8 cellular contexts compared by ENCODE assay signal in genomic region chr6:11232177-11232967, GRCh38. TPM values are rescaled to one million over a fixed set of nuclear protein-coding genes. Genes with fewer than 3 reads are reported as not detected.
A peak's percentile ranks its signal among the peaks of the same experiment; 100 is the strongest.
DNase-seq lines count a peak whose midpoint lies in the region; ATAC-seq and TF ChIP-seq lines count a peak whose summit lies in the region.

Gene NEDD9 (minus strand): TSS chr6:11232668. CDS start chr6:11232515, 153 bp downstream.

- peaks cover 0 to 7% (median 0%) of the 10 kb centered on the region in 6 donors for H3K36me3 ChIP-seq in spleen

- no peaks in the 10 kb centered on the region for H3K9me3 Mint-ChIP-seq in activated B cell treated with CpG ODN at 0.5 μM for 24 hours

- H3K27ac ChIP-seq in caudate nucleus (ENCODE audit: low read depth, low read length): peak within 1 kb of the TSS; percentile 61
- peak within 1 kb of the TSS; percentile 82 to 89 (median 86) for H3K27ac ChIP-seq in spleen

- in situ Hi-C loops in GM18951 (cut with MboI; ENCODE audit: low sequenced_read_pairs, unreplicated experiment): no loop called here

- CTCF ChIA-PET in activated B cell treated with CpG ODN at 0.5 μM for 24 hours (lab: Charles Lee): interaction anchor here (1.0 to 1.2 kb wide), 2 partner anchors 263 to 264 kb away, joined by 4 read pairs; no protein-coding TSS in a partner anchor

- TF ChIP-seq POLR2A in GM18951 (IDR thresholded peaks at IDR 0.05; ENCODE audit: extremely low read depth, insufficient read depth, insufficient read length) (peak; percentile 98), spleen (IDR thresholded peaks at IDR 0.05) (peak; percentile 28 to 95 (median 49))

- WGBS in spleen, 5 donors: 1 to 2% (median 1%) methylated on average over 28 to 31 of the region's 31 CpGs

- POLR2A ChIA-PET in activated B cell treated with CpG ODN at 0.5 μM for 24 hours (lab: Charles Lee): interaction anchor here (0.9 to 2.5 kb wide), 9 partner anchors 10 to 260 kb away, joined by 3 to 13 read pairs (median 4); no protein-coding TSS in a partner anchor

- H3K9me3 ChIP-seq in spleen: no peaks in the 10 kb centered on the region

- TF ChIP-seq CTCF in activated B cell treated with CpG ODN at 0.5 μM for 24 hours (IDR thresholded peaks at IDR 0.05): no peak
- TF ChIP-seq CTCF in spleen (IDR thresholded peaks at IDR 0.05 in 8 of 11, conservative IDR thresholded peaks at IDR 0.05 in 3 of 11): peak in 1 of 11 experiments; percentile 24

- peaks cover 52% of the 10 kb centered on the region for H3K4me1 Mint-ChIP-seq in activated B cell treated with CpG ODN at 0.5 μM for 24 hours

- peaks cover 10% of the 10 kb centered on the region for H3K36me3 Mint-ChIP-seq in activated B cell treated with CpG ODN at 0.5 μM for 24 hours (ENCODE audit: low read depth)

- intact Hi-C loops in activated B cell treated with CpG ODN at 0.5 μM for 24 hours (cut with micrococcal nuclease): loop anchor here (1.0 to 10.0 kb wide), 9 partner anchors 45 to 398 kb away; partner anchors contain the start of genes MAK and TMEM170B
- intact Hi-C loops in spleen (cut with DNase I; ENCODE audit: low total_unique reads): no loop called here

- H3K27me3 Mint-ChIP-seq in activated B cell treated with CpG ODN at 0.5 μM for 24 hours: no peaks in the 10 kb centered on the region

- H3K27me3 ChIP-seq in spleen (replicated peaks in 1 of 7): no peaks in the 10 kb centered on the region

- H3K4me3 Mint-ChIP-seq in activated B cell treated with CpG ODN at 0.5 μM for 24 hours: peak within 1 kb of the TSS; percentile 95

- ATAC-seq in HG03196 (IDR thresholded peaks at IDR 0.05; ENCODE audit: unreplicated experiment): peak; percentile 98
- peak; percentile 99 for ATAC-seq in activated B cell treated with CpG ODN at 0.5 μM for 24 hours (ENCODE audit: low read depth)

- peak; percentile 95 for DNase-seq in AG08395 (ENCODE audit: low spot score)
- DNase-seq in NCI-H345 (lab: John Stamatoyannopoulos, UW): peak; percentile 62
- peak; percentile 79 for DNase-seq in activated B cell treated with CpG ODN at 0.5 μM for 24 hours
- peak; percentile 38 to 96 (median 80) for DNase-seq in caudate nucleus (lab: John Stamatoyannopoulos, UW)
- peak; percentile 89 for DNase-seq in inferior parietal cortex (ENCODE audit: extremely low spot score)
- peak; percentile 99 for DNase-seq in spleen

- peak within 1 kb of the TSS; percentile 94 for H3K27ac Mint-ChIP-seq in activated B cell treated with CpG ODN at 0.5 μM for 24 hours

- H3K4me1 ChIP-seq in spleen: peaks cover 21 to 96% (median 50%) of the 10 kb centered on the region in 6 donors

- peak within 1 kb of the TSS; percentile 49 to 75 (median 53) for H3K4me3 ChIP-seq in spleen

RNA-seq across cellular contexts. Expression of gene NEDD9, which starts in this region (rescaled TPM):
- total RNA-seq in activated B cell treated with CpG ODN at 0.5 μM for 24 hours (57.4 and 61.9 TPM in 2 replicates), spleen (100 to 1,000 TPM in 6 of 7 donors, 10 to 100 TPM in 1; 94.1 to 208 (median 124) TPM)
- polyA plus RNA-seq in spleen: 10 to 100 TPM; 16.1 to 21.3 (median 18.2) TPM

Comparison
In these comparisons a context has a peak if more than half of its experiments do, and no peak if none do; other contexts are left out.
1. Peak in every context shown above with its lines: DNase-seq, ATAC-seq, H3K4me3 ChIP-seq and H3K27ac ChIP-seq.